1 cellular context compared by ENCODE assay signal in genomic region chr9:137200311-137201204, GRCh38.
TF ChIP-seq lines count a peak whose summit lies in the region.

TSS of gene TPRN (minus strand) at chr9:137200741. CDS start at chr9:137200711, 30 bp downstream.

TF ChIP-seq in K562, 482 proteins besides CTCF, POLR2A, EP300 and RAD21 (continued from another document):
- TF ChIP-seq FOXP4 (CRISPR knock-in tag; IDR thresholded peaks at IDR 0.05; ENCODE audit: borderline replicate concordance) (no peak), PRDM10 (IDR thresholded peaks at IDR 0.05; ENCODE audit: partially characterized antibody) (no peak), ADNP (tag; IDR thresholded peaks at IDR 0.05) (no peak), ZNF75A (CRISPR knock-in tag; IDR thresholded peaks at IDR 0.05) (no peak), ELK1 (CRISPR knock-in tag; IDR thresholded peaks at IDR 0.05) (no peak), ZC3H8 (IDR thresholded peaks at IDR 0.05) (no peak), FOS (IDR thresholded peaks at IDR 0.05; ENCODE audit: extremely low read depth, insufficient read length) (peak; percentile 97), SRF (CRISPR knock-in tag; IDR thresholded peaks at IDR 0.05) (peak in 1 of 2 experiments; percentile 78; a peak in 2 of 4 replicates), ZNF766 (CRISPR knock-in tag; conservative IDR thresholded peaks at IDR 0.05) (0 out of 2 replicates have a peak, but pooled peaks have one; percentile 27), HMGN3 (IDR thresholded peaks at IDR 0.05; ENCODE audit: borderline replicate concordance, extremely low read depth, insufficient read length, low read depth, low read length) (peak; percentile 94), ZNF644 (tag; IDR thresholded peaks at IDR 0.05; ENCODE audit: low read depth) (no peak), STAT5A (IDR thresholded peaks at IDR 0.05; ENCODE audit: borderline replicate concordance, low read length) (no peak), TAF9B (IDR thresholded peaks at IDR 0.05; ENCODE audit: partially characterized antibody) (no peak), COPS2 (conservative IDR thresholded peaks at IDR 0.05) (no peak), TCF7L2 (IDR thresholded peaks at IDR 0.05; ENCODE audit: low read depth, low read length) (no peak), NCOA6 (IDR thresholded peaks at IDR 0.05) (no peak), MAX (CRISPR knock-in tag; IDR thresholded peaks at IDR 0.05) (peak; percentile 53; the same call in 1 of the 2 replicates), ZNF655 (CRISPR knock-in tag; IDR thresholded peaks at IDR 0.05) (no peak), SMAD4 (CRISPR knock-in tag; conservative IDR thresholded peaks at IDR 0.05) (peak; percentile 79), MECOM (CRISPR knock-in tag; IDR thresholded peaks at IDR 0.05) (no peak), ZNF24 (IDR thresholded peaks at IDR 0.05) (no peak), IFI16 (CRISPR knock-in tag; IDR thresholded peaks at IDR 0.05) (no peak), EGR1 (conservative IDR thresholded peaks at IDR 0.05) (no peak), LCOR (CRISPR knock-in tag; IDR thresholded peaks at IDR 0.05) (no peak), ZBTB8A (IDR thresholded peaks at IDR 0.05; ENCODE audit: partially characterized antibody) (no peak), NCOR1 (IDR thresholded peaks at IDR 0.05) (no peak), SRSF9 (IDR thresholded peaks at IDR 0.05; ENCODE audit: borderline replicate concordance, low read depth, low read length) (no peak), POLR2G (IDR thresholded peaks at IDR 0.05; ENCODE audit: low read depth, low read length) (peak; percentile 98), XRCC3 (IDR thresholded peaks at IDR 0.05) (no peak), ZNF511 (CRISPR knock-in tag; IDR thresholded peaks at IDR 0.05) (no peak), ZBTB7A (IDR thresholded peaks at IDR 0.05; ENCODE audit: borderline replicate concordance, control insufficient read depth, low read depth, low read length) (peak; percentile 94; the same call in 1 of the 2 replicates), NR0B1 (IDR thresholded peaks at IDR 0.05; ENCODE audit: partially characterized antibody) (no peak), KDM1A (IDR thresholded peaks at IDR 0.05) (no peak), THAP12 (CRISPR knock-in tag; IDR thresholded peaks at IDR 0.05) (peak; percentile 50), RFX7 (CRISPR knock-in tag; IDR thresholded peaks at IDR 0.05) (no peak), CBFA2T3 (IDR thresholded peaks at IDR 0.05) (no peak), MEF2D (tag; conservative IDR thresholded peaks at IDR 0.05; ENCODE audit: low read depth) (no peak), ZNF780A (CRISPR knock-in tag; IDR thresholded peaks at IDR 0.05) (no peak), RBM22 (IDR thresholded peaks at IDR 0.05; ENCODE audit: low read depth, low read length, poor library complexity, severe bottlenecking) (peak; percentile 51), SPI1 (IDR thresholded peaks at IDR 0.05; ENCODE audit: borderline replicate concordance, low read depth, low read length) (peak; percentile 85; the same call in 1 of the 2 replicates), CBX2 (IDR thresholded peaks at IDR 0.05; ENCODE audit: insufficient read depth, low read length, poor library complexity, severe bottlenecking) (no peak), GTF2E2 (tag; IDR thresholded peaks at IDR 0.05) (no peak), BRF2 (IDR thresholded peaks at IDR 0.05; ENCODE audit: borderline replicate concordance, insufficient read depth, insufficient read length) (no peak), BRD4 (IDR thresholded peaks at IDR 0.05) (no peak), TCF3 (CRISPR knock-in tag; IDR thresholded peaks at IDR 0.05) (no peak), CREM (IDR thresholded peaks at IDR 0.05; ENCODE audit: low read depth) (peak; percentile 28; the same call in 1 of the 2 replicates), ZNF277 (CRISPR knock-in tag; IDR thresholded peaks at IDR 0.05; ENCODE audit: borderline replicate concordance) (no peak), MTA2 (IDR thresholded peaks at IDR 0.05; ENCODE audit: low read depth) (no peak), ZNF224 (CRISPR knock-in tag; IDR thresholded peaks at IDR 0.05) (no peak), ZNF717 (CRISPR knock-in tag; IDR thresholded peaks at IDR 0.05) (no peak), CHD2 (IDR thresholded peaks at IDR 0.05; ENCODE audit: low read depth, low read length) (peak; percentile 84), JUN (IDR thresholded peaks at IDR 0.05; ENCODE audit: borderline replicate concordance, low read depth, low read length) (no peak), JUN (CRISPR knock-in tag; IDR thresholded peaks at IDR 0.05; ENCODE audit: borderline replicate concordance) (no peak), BDP1 (IDR thresholded peaks at IDR 0.05; ENCODE audit: insufficient read depth, insufficient read length) (no peak), HDAC1 (IDR thresholded peaks at IDR 0.05) (peak in 1 of 2 experiments; percentile 85; a peak in 2 of 4 replicates)
